ENCODE assay signal across 8 cellular contexts in genomic region chr1:155688318-155689121, GRCh38. TPM values are rescaled to one million over a fixed set of nuclear protein-coding genes. Genes with fewer than 3 reads are reported as not detected.
DNase-seq lines count a peak whose midpoint lies in the region; ATAC-seq, FAIRE-seq and TF ChIP-seq lines count a peak whose summit lies in the region.

Gene DAP3 (plus strand): TSS chr1:155689091. CDS start chr1:155709780, 20,689 bp downstream.
A gene with protein sequence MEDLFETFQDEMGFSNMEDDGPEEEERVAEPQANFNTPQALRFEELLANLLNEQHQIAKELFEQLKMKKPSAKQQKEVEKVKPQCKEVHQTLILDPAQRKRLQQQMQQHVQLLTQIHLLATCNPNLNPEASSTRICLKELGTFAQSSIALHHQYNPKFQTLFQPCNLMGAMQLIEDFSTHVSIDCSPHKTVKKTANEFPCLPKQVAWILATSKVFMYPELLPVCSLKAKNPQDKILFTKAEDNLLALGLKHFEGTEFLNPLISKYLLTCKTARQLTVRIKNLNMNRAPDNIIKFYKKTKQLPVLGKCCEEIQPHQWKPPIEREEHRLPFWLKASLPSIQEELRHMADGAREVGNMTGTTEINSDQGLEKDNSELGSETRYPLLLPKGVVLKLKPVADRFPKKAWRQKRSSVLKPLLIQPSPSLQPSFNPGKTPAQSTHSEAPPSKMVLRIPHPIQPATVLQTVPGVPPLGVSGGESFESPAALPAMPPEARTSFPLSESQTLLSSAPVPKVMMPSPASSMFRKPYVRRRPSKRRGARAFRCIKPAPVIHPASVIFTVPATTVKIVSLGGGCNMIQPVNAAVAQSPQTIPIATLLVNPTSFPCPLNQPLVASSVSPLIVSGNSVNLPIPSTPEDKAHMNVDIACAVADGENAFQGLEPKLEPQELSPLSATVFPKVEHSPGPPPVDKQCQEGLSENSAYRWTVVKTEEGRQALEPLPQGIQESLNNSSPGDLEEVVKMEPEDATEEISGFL (minus strand): TSS chr1:155688774. CDS start chr1:155680436, 8,338 bp downstream.

- H3K36me3 ChIP-seq in Loucy (ENCODE audit: insufficient read depth, low read length): no peaks in the 10 kb centered on the region

- H3K9me2 ChIP-seq in Loucy (replicated peaks; ENCODE audit: low read depth, low read length): no peaks in the 10 kb centered on the region

- H3K27me3 Mint-ChIP-seq in activated T-helper 2 cell treated with anti-CD3 and anti-CD28 coated beads, Interferon-gamma antibody, Interleukin-2, Interleukin-4, amounts not matched to agents 10 μg/mL and 5 μg/mL and 100 μg/mL, durations not matched to agents 14 hours and 24 hours and 36 hours (ENCODE audit: low read depth): no peaks in the 10 kb centered on the region
- H3K27me3 Mint-ChIP-seq in natural killer cell (ENCODE audit: low read depth in 2 of 2): no peaks in the 10 kb centered on the region
- H3K27me3 Mint-ChIP-seq in stimulated activated naive B cell treated with anti-CD40 and anti-IgM and Interleukin-4, amounts not matched to agents 10 μg/mL and 1 μg/mL and 100 μg/mL, for 72 hours: no peaks in the 10 kb centered on the region

- peak within 1 kb of the TSS; percentile 98 for H2AFZ ChIP-seq in Loucy (ENCODE audit: low read length)

- peaks cover 12% of the 10 kb centered on the region for H3K9me3 Mint-ChIP-seq in activated T-helper 2 cell treated with anti-CD3 and anti-CD28 coated beads, Interferon-gamma antibody, Interleukin-2, Interleukin-4, amounts not matched to agents 10 μg/mL and 5 μg/mL and 100 μg/mL, durations not matched to agents 14 hours and 24 hours and 36 hours
- no peaks in the 10 kb centered on the region for H3K9me3 Mint-ChIP-seq in natural killer cell
- peaks cover 0 to 3% of the 10 kb centered on the region in 2 donors for H3K9me3 Mint-ChIP-seq in stimulated activated naive B cell treated with anti-CD40 and anti-IgM and Interleukin-4, amounts not matched to agents 10 μg/mL and 1 μg/mL and 100 μg/mL, for 72 hours

- H3K4me3 ChIP-seq in Loucy (ENCODE audit: low read length, poor library complexity, severe bottlenecking) (peak within 1 kb of the TSS; percentile 74), fibroblast of mammary gland (ENCODE audit: control insufficient read depth, low read depth, low read length) (peak within 1 kb of the TSS; percentile 88)

- H4K20me1 ChIP-seq in Loucy (ENCODE audit: insufficient read depth, low read length, poor library complexity, severe bottlenecking): peaks cover 43% of the 10 kb centered on the region

- H3K4me1 Mint-ChIP-seq in activated T-helper 2 cell treated with anti-CD3 and anti-CD28 coated beads, Interferon-gamma antibody, Interleukin-2, Interleukin-4, amounts not matched to agents 10 μg/mL and 5 μg/mL and 100 μg/mL, durations not matched to agents 14 hours and 24 hours and 36 hours (ENCODE audit: low read depth): peaks cover 52% of the 10 kb centered on the region
- peaks cover 39 to 68% of the 10 kb centered on the region in 2 donors for H3K4me1 Mint-ChIP-seq in natural killer cell
- peaks cover 25 to 69% of the 10 kb centered on the region in 2 donors for H3K4me1 Mint-ChIP-seq in stimulated activated naive B cell treated with anti-CD40 and anti-IgM and Interleukin-4, amounts not matched to agents 10 μg/mL and 1 μg/mL and 100 μg/mL, for 72 hours

- no peak for FAIRE-seq in H54 (lab: Jason Lieb, UNC)

- no peaks in the 10 kb centered on the region for H3F3A ChIP-seq in Loucy (ENCODE audit: low read depth)

- peaks cover 3% of the 10 kb centered on the region; the same call in 1 of the 2 replicates for H3K9me3 ChIP-seq in Loucy (ENCODE audit: insufficient read depth, low read depth, low read length)

- peaks cover 63% of the 10 kb centered on the region for H3K36me3 Mint-ChIP-seq in activated T-helper 2 cell treated with anti-CD3 and anti-CD28 coated beads, Interferon-gamma antibody, Interleukin-2, Interleukin-4, amounts not matched to agents 10 μg/mL and 5 μg/mL and 100 μg/mL, durations not matched to agents 14 hours and 24 hours and 36 hours (ENCODE audit: low read depth)
- peaks cover 18% of the 10 kb centered on the region for H3K36me3 Mint-ChIP-seq in natural killer cell
- H3K36me3 Mint-ChIP-seq in stimulated activated naive B cell treated with anti-CD40 and anti-IgM and Interleukin-4, amounts not matched to agents 10 μg/mL and 1 μg/mL and 100 μg/mL, for 72 hours: peaks cover 34 to 38% of the 10 kb centered on the region in 2 donors

- H3K79me2 ChIP-seq in Loucy (ENCODE audit: insufficient read depth, low read length): peaks cover 95% of the 10 kb centered on the region

- no peak for TF ChIP-seq CTCF in Loucy (conservative IDR thresholded peaks at IDR 0.05; ENCODE audit: low read length)
- TF ChIP-seq CTCF in fibroblast of mammary gland (conservative IDR thresholded peaks at IDR 0.05; ENCODE audit: control insufficient read depth, insufficient read depth, low read depth, low read length): no peak
- no peak for TF ChIP-seq CTCF in natural killer cell (IDR thresholded peaks at IDR 0.05)

- ATAC-seq in natural killer cell: peak; percentile 80 to 94 (median 85)
- ATAC-seq in stimulated activated naive B cell treated with anti-CD40 and anti-IgM and Interleukin-4, amounts not matched to agents 10 μg/mL and 1 μg/mL and 100 μg/mL, for 72 hours (replicated peaks): peak; percentile 86 to 90

- DNase-seq in EL: peak; percentile 89
- DNase-seq in H54 (ENCODE audit: insufficient read length, low spot score): peak; percentile 91
- peak; percentile 89 for DNase-seq in activated T-helper 2 cell treated with anti-CD3 and anti-CD28 coated beads, Interferon-gamma antibody, Interleukin-2, Interleukin-4, amounts not matched to agents 10 μg/mL and 5 μg/mL and 100 μg/mL, durations not matched to agents 14 hours and 24 hours and 36 hours (ENCODE audit: low spot score)
- DNase-seq in fibroblast of mammary gland (ENCODE audit: low read depth): peak; percentile 81
- DNase-seq in natural killer cell: peak; percentile 92
- DNase-seq in stimulated activated naive B cell treated with anti-CD40 and anti-IgM and Interleukin-4, amounts not matched to agents 10 μg/mL and 1 μg/mL and 100 μg/mL, for 72 hours: peak; percentile 87

- H3K4me2 ChIP-seq in Loucy (ENCODE audit: low read depth, low read length, poor library complexity, severe bottlenecking): peak within 1 kb of the TSS; percentile 87

- TF ChIP-seq POLR2A in H54 (IDR thresholded peaks at IDR 0.05; ENCODE audit: low read depth, low read length) (peak; percentile 83), Raji (IDR thresholded peaks at IDR 0.05; ENCODE audit: insufficient read depth, low read depth, low read length) (peak; percentile 67)

- H3K4me3 Mint-ChIP-seq in activated T-helper 2 cell treated with anti-CD3 and anti-CD28 coated beads, Interferon-gamma antibody, Interleukin-2, Interleukin-4, amounts not matched to agents 10 μg/mL and 5 μg/mL and 100 μg/mL, durations not matched to agents 14 hours and 24 hours and 36 hours (ENCODE audit: low read depth): peak within 1 kb of the TSS; percentile 97
- H3K4me3 Mint-ChIP-seq in natural killer cell: peak within 1 kb of the TSS; percentile 98
- peak within 1 kb of the TSS; percentile 96 to 99 for H3K4me3 Mint-ChIP-seq in stimulated activated naive B cell treated with anti-CD40 and anti-IgM and Interleukin-4, amounts not matched to agents 10 μg/mL and 1 μg/mL and 100 μg/mL, for 72 hours

- H3K27ac Mint-ChIP-seq in activated T-helper 2 cell treated with anti-CD3 and anti-CD28 coated beads, Interferon-gamma antibody, Interleukin-2, Interleukin-4, amounts not matched to agents 10 μg/mL and 5 μg/mL and 100 μg/mL, durations not matched to agents 14 hours and 24 hours and 36 hours: peak within 1 kb of the TSS; percentile 96
- H3K27ac Mint-ChIP-seq in natural killer cell: peak within 1 kb of the TSS; percentile 92 to 97
- peak within 1 kb of the TSS; percentile 98 for H3K27ac Mint-ChIP-seq in stimulated activated naive B cell treated with anti-CD40 and anti-IgM and Interleukin-4, amounts not matched to agents 10 μg/mL and 1 μg/mL and 100 μg/mL, for 72 hours

- H3K9ac ChIP-seq in Loucy (ENCODE audit: low read depth, low read length, poor library complexity, severe bottlenecking): peak within 1 kb of the TSS; percentile 84

- no peaks in the 10 kb centered on the region for H3K27me3 ChIP-seq in Loucy (ENCODE audit: insufficient read depth, low read length, poor library complexity, severe bottlenecking)

- H3K4me1 ChIP-seq in Loucy (ENCODE audit: insufficient read depth, low read length, poor library complexity, severe bottlenecking): peaks cover 43% of the 10 kb centered on the region

- intact Hi-C loops in activated T-helper 2 cell treated with anti-CD3 and anti-CD28 coated beads, Interferon-gamma antibody, Interleukin-2, Interleukin-4, amounts not matched to agents 10 μg/mL and 5 μg/mL and 100 μg/mL, durations not matched to agents 14 hours and 24 hours and 36 hours (cut with micrococcal nuclease): loop anchor here (1.0 to 5.0 kb wide), 4 partner anchors 57 to 446 kb away; partner anchors contain the start of genes ASH1L and LAMTOR2
- intact Hi-C loops in natural killer cell (cut with micrococcal nuclease): no loop called here

RNA-seq across cellular contexts. Expression of gene DAP3, which starts in this region (rescaled TPM):
- 172 and 187 TPM in 2 replicates for total RNA-seq in activated T-helper 2 cell treated with anti-CD3 and anti-CD28 coated beads, Interferon-gamma antibody, Interleukin-2, Interleukin-4, amounts not matched to agents 10 μg/mL and 5 μg/mL and 100 μg/mL, durations not matched to agents 14 hours and 24 hours and 36 hours
- 10 to 100 TPM; 83.9 to 97.5 (median 96.4) TPM for total RNA-seq in natural killer cell

RNA-seq across cellular contexts. Expression of the second gene that starts in this region (rescaled TPM):
- 65.8 and 67.9 TPM in 2 replicates for total RNA-seq in activated T-helper 2 cell treated with anti-CD3 and anti-CD28 coated beads, Interferon-gamma antibody, Interleukin-2, Interleukin-4, amounts not matched to agents 10 μg/mL and 5 μg/mL and 100 μg/mL, durations not matched to agents 14 hours and 24 hours and 36 hours
- 100 to 1,000 TPM; 115 to 133 (median 115) TPM for total RNA-seq in natural killer cell

Comparison
In these comparisons a context has a peak if more than half of its experiments do, and no peak if none do; other contexts are left out.
1. Peak in every context shown above with its lines: DNase-seq, ATAC-seq and H3K4me3 ChIP-seq.